In genomic region chr6:149436647-149437046, GRCh38 we compare ENCODE assay signal across 30 cellular contexts. TPM values are rescaled to one million over a fixed set of nuclear protein-coding genes. Genes with fewer than 3 reads are reported as not detected.
"Had no signal": no experiment of that assay in that cellular context is flagged by ENCODE, and none has a peak within 500 bp of the region (broad histone marks: within the 10 kb centered on the region; RNA-seq: fewer than 3 reads in every experiment).

No MANE protein-coding gene starts in this region.

- H3K9me3 ChIP-seq: ascending aorta had no signal

- H3K4me3 ChIP-seq: ascending aorta, cardiac muscle cell had no signal

- FAIRE-seq: bronchial epithelial cell, TTC549 had no signal

- DNase-seq: activated CD4-positive, alpha-beta memory T cell treated with anti-CD3 and anti-CD28 coated beads, Interleukin-2, amount 10 ng/mL, durations not matched to agents 7 days and 5 days; activated CD4-positive, alpha-beta T cell treated with anti-CD3 and anti-CD28 coated beads for 1 hour; activated CD4-positive, alpha-beta T cell treated with anti-CD3 and anti-CD28 coated beads for 36 hours; activated CD4-positive, alpha-beta T cell treated with anti-CD3 and anti-CD28 coated beads for 48 hours; activated CD4-positive, alpha-beta T cell treated with anti-CD3 and anti-CD28 coated beads, Interleukin-2, amount 10 ng/mL, durations not matched to agents 7 days and 5 days; activated CD4-positive, alpha-beta T cell treated with anti-CD3 and anti-CD28 coated beads, Interleukin-2, amount 50 U/mL, for 48 hours; activated CD4-positive, CD25-positive, alpha-beta regulatory T cell; activated CD8-positive, alpha-beta memory T cell treated with anti-CD3 and anti-CD28 coated beads, Interleukin-2, amount 10 ng/mL, durations not matched to agents 7 days and 5 days; activated CD8-positive, alpha-beta memory T cell treated with anti-CD3 and anti-CD28 coated beads, Interleukin-2, amount 50 U/mL, for 48 hours; activated CD8-positive, alpha-beta T cell treated with anti-CD3 and anti-CD28 coated beads, Interleukin-2, amount 10 ng/mL, durations not matched to agents 7 days and 5 days; activated effector memory CD4-positive, alpha-beta T cell treated with Interleukin-2 at 50 U/mL for 16 hours; activated gamma-delta T cell; activated naive CD4-positive, alpha-beta T cell treated with anti-CD3 and anti-CD28 coated beads, Interleukin-2, amount 10 ng/mL, durations not matched to agents 7 days and 5 days; activated naive CD4-positive, alpha-beta T cell treated with Interleukin-2 at 50 U/mL for 16 hours; activated naive CD8-positive, alpha-beta T cell treated with anti-CD3 and anti-CD28 coated beads, Interleukin-2, amount 10 ng/mL, durations not matched to agents 7 days and 5 days; activated naive CD8-positive, alpha-beta T cell treated with anti-CD3 and anti-CD28 coated beads, Interleukin-2, amount 50 U/mL, for 24 hours; amygdala; anterior cingulate cortex; caudate nucleus; cerebellar nuclear complex; T-helper 1 cell; T-helper 9 cell; WERI-Rb-1 had no signal

- H3K27me3 ChIP-seq: ascending aorta, cardiac muscle cell had no signal

- H3K27ac ChIP-seq: ascending aorta, cardiac muscle cell, WERI-Rb-1 had no signal

- ATAC-seq: activated CD4-positive, alpha-beta T cell treated with anti-CD3 and anti-CD28 coated beads for 36 hours; activated CD4-positive, CD25-positive, alpha-beta regulatory T cell treated with anti-CD3 and anti-CD28 coated beads, Interleukin-2, amount 50 U/mL, for 24 hours; activated CD8-positive, alpha-beta memory T cell treated with anti-CD3 and anti-CD28 coated beads, Interleukin-2, amount 10 ng/mL, durations not matched to agents 7 days and 5 days; activated CD8-positive, alpha-beta T cell treated with anti-CD3 and anti-CD28 coated beads, Interleukin-2, amount 10 ng/mL, durations not matched to agents 7 days and 5 days; activated naive CD8-positive, alpha-beta T cell treated with anti-CD3 and anti-CD28 coated beads, Interleukin-2, amount 50 U/mL, for 24 hours; WTC11 had no signal

- H3K36me3 ChIP-seq: ascending aorta, cardiac muscle cell, WERI-Rb-1 had no signal

RNA-seq across cellular contexts. Expression of gene SUMO4, which starts 36.6 kb away (rescaled TPM):
- total RNA-seq: ascending aorta had no signal
- polyA plus RNA-seq: adipose tissue had no signal
